12 cellular contexts compared by ENCODE assay signal in the genomic region with DNA sequence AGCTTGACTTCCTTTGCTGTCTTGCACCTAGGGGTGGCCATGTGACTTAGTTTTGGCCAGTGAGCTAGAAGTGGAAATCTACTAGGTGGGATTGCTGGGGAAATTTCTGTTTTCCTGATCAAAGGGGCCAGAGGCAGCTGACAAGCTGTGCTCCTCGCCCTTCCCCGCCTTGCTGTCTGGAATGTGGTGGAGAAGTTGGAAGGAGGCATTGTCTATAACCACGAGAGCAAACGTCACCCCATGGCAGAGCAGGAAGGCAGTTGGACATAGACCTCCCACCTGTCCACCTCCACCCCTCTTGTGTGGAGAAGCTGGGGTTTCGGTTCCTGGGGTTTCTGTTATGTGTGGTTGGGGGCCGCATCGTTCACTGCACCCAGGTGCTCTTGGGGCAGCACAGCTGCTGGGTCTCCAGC. TPM values are rescaled to one million over a fixed set of nuclear protein-coding genes. Genes with fewer than 3 reads are reported as not detected.
DNase-seq lines count a peak whose midpoint lies in the region; ATAC-seq and TF ChIP-seq lines count a peak whose summit lies in the region.
"Had no signal": no experiment of that assay in that cellular context is flagged by ENCODE, and none has a peak within 500 bp of the region (broad histone marks: within the 10 kb centered on the region; RNA-seq: fewer than 3 reads in every experiment).

No MANE protein-coding gene starts in this region.

- DNase-seq in COLO668 (lab: John Stamatoyannopoulos, UW; ENCODE audit: unreplicated experiment) = peak; percentile 27
- DNase-seq in SJCRH30 = peak; percentile 95 to 96
- DNase-seq in NCI-H748 treated with DMSO at 0.1 percent for 48 hours (lab: John Stamatoyannopoulos, UW) = no peak
- no peak for DNase-seq in NCI-H187 treated with DMSO at 0.1 percent for 48 hours (lab: John Stamatoyannopoulos, UW)
- DNase-seq: brain microvascular endothelial cell, DMS 273 treated with DMSO at 0.1 percent for 48 hours, MM.1S had no signal

- H3K9me3 ChIP-seq in SJCRH30 (replicated peaks) = no peaks in the 10 kb centered on the region
- H3K9me3 ChIP-seq: left lung had no signal

- peaks cover 12% of the 10 kb centered on the region for H3K36me3 Mint-ChIP-seq in nephron (ENCODE audit: low read depth)

- H3K36me3 ChIP-seq in SJCRH30 = peaks cover 8% of the 10 kb centered on the region

- peaks cover 38% of the 10 kb centered on the region for H3K27me3 Mint-ChIP-seq in nephron (ENCODE audit: low read depth)

- H3K27ac Mint-ChIP-seq in nephron = peak overlapping the region in 2 of 3 experiments; percentile 15 to 65

- no peaks in the 10 kb centered on the region for H3K27me3 ChIP-seq in SJCRH30
- H3K27me3 ChIP-seq: brain microvascular endothelial cell had no signal

- peak overlapping the region; percentile 100 for H3K27ac ChIP-seq in SJCRH30
- H3K27ac ChIP-seq: brain microvascular endothelial cell, left lung had no signal

- H3K4me3 ChIP-seq in SJCRH30 = no peak overlapping the region; the same call in 1 of the 2 replicates
- H3K4me3 ChIP-seq: left lung had no signal

- peaks cover 79% of the 10 kb centered on the region for H3K4me1 ChIP-seq in SJCRH30
- H3K4me1 ChIP-seq: left lung had no signal

- H3K4me3 Mint-ChIP-seq in nephron = no peak overlapping the region

- ATAC-seq in HG02678 (IDR thresholded peaks at IDR 0.05; ENCODE audit: unreplicated experiment) = peak; percentile 67
- ATAC-seq in GM21367 (IDR thresholded peaks at IDR 0.05; ENCODE audit: unreplicated experiment) = no peak
- ATAC-seq in SK-N-SH treated with all-trans-retinoic acid at 6 μM for 48 hours = no peak
- ATAC-seq: left lung had no signal

- H3K9me3 Mint-ChIP-seq in nephron = no peaks in the 10 kb centered on the region

- H3K4me1 Mint-ChIP-seq in nephron = peaks cover 15% of the 10 kb centered on the region

- TF ChIP-seq CTCF in nephron (IDR thresholded peaks at IDR 0.05; ENCODE audit: unreplicated experiment in 3 of 3) = no peak

TF ChIP-seq in SK-N-SH treated with all-trans-retinoic acid at 6 μM for 48 hours, 23 proteins besides CTCF, POLR2A, EP300 and RAD21:
- TF ChIP-seq ISL1 (CRISPR knock-in tag; IDR thresholded peaks at IDR 0.05) (no peak), GLIS3 (CRISPR knock-in tag; IDR thresholded peaks at IDR 0.05) (no peak)

RNA-seq across cellular contexts. Expression of a gene that starts 7.3 kb away (rescaled TPM):
- not detected in 2 replicates for total RNA-seq in SJCRH30 (2014; rRNA removed; shearing (Covaris generic))

RNA-seq across cellular contexts. Expression of a gene that starts 27.6 kb away (rescaled TPM):
- total RNA-seq in SJCRH30 (2014; rRNA removed; shearing (Covaris generic)) = 20.7 and 27.1 TPM in 2 replicates

RNA-seq across cellular contexts. Expression of a gene that starts 51.0 kb away (rescaled TPM):
- total RNA-seq in SJCRH30 (2014; rRNA removed; shearing (Covaris generic)) = 29.8 and 30.4 TPM in 2 replicates

Comparison
In these comparisons a context has a peak if more than half of its experiments do, and no peak if none do; other contexts are left out.
1. DNase-seq: peak in COLO668 (single experiment) and SJCRH30 (2 of 2); none in NCI-H748 treated with DMSO at 0.1 percent for 48 hours (single experiment) and NCI-H187 treated with DMSO at 0.1 percent for 48 hours (single experiment).